Comparison of ENCODE assay signal across 2 cellular contexts in the genomic region with DNA sequence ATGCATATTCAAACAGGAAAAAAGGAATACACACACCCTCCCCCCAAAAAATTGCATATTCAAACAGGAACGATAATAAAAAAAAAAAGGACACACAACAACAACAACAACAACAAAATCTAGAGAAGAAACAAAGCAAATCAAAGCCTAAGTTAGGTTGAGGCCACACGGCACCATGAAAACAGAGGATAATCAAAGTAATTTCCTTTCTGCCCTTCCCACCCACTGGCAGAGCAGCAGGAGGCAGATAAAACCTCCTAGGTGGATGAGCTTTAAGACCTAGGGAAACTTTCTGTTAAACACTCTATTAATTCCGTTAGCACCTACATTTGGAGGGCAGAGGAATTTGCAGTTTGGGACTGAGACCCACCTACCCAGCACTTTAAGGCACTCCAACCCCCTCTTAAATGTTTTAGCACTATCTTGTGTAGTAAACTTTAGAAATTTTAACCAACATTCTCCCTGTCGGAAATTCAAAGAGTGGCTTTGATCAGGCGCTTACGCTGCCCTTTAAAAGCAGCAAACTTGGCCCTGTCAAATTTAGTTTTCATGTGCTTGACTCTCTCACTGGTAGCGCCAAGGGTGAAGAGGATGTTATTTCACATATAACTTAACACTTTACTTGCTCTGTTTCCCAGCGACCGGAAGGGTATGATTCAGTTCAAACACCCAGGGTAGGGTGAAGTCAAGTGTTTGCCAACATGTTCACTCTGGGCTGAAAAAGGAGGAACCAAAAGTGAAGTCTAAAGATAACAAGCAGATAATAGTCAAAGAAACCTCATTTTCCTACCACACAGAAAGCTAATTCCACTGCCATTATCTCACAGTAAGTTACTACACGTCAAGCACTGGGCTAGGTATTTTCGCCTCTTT.
A peak's percentile ranks its signal among the peaks of the same experiment; 100 is the strongest.
TF ChIP-seq lines count a peak whose summit lies in the region.

No MANE protein-coding gene starts in this region.

TF ChIP-seq in HEK293, 187 proteins besides CTCF, POLR2A, EP300 and RAD21 (continued from another document and continues in another):
- TF ChIP-seq, protein P1, sequence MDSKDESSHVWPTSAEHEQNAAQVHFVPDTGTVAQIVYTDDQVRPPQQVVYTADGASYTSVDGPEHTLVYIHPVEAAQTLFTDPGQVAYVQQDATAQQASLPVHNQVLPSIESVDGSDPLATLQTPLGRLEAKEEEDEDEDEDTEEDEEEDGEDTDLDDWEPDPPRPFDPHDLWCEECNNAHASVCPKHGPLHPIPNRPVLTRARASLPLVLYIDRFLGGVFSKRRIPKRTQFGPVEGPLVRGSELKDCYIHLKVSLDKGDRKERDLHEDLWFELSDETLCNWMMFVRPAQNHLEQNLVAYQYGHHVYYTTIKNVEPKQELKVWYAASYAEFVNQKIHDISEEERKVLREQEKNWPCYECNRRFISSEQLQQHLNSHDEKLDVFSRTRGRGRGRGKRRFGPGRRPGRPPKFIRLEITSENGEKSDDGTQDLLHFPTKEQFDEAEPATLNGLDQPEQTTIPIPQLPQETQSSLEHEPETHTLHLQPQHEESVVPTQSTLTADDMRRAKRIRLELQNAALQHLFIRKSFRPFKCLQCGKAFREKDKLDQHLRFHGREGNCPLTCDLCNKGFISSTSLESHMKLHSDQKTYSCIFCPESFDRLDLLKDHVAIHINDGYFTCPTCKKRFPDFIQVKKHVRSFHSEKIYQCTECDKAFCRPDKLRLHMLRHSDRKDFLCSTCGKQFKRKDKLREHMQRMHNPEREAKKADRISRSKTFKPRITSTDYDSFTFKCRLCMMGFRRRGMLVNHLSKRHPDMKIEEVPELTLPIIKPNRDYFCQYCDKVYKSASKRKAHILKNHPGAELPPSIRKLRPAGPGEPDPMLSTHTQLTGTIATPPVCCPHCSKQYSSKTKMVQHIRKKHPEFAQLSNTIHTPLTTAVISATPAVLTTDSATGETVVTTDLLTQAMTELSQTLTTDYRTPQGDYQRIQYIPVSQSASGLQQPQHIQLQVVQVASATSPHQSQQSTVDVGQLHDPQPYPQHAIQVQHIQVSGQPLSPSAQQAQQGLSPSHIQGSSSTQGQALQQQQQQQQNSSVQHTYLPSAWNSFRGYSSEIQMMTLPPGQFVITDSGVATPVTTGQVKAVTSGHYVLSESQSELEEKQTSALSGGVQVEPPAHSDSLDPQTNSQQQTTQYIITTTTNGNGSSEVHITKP (tag by site-specific recombination; IDR thresholded peaks at IDR 0.05), result peak; percentile 93
- TF ChIP-seq, protein P2, sequence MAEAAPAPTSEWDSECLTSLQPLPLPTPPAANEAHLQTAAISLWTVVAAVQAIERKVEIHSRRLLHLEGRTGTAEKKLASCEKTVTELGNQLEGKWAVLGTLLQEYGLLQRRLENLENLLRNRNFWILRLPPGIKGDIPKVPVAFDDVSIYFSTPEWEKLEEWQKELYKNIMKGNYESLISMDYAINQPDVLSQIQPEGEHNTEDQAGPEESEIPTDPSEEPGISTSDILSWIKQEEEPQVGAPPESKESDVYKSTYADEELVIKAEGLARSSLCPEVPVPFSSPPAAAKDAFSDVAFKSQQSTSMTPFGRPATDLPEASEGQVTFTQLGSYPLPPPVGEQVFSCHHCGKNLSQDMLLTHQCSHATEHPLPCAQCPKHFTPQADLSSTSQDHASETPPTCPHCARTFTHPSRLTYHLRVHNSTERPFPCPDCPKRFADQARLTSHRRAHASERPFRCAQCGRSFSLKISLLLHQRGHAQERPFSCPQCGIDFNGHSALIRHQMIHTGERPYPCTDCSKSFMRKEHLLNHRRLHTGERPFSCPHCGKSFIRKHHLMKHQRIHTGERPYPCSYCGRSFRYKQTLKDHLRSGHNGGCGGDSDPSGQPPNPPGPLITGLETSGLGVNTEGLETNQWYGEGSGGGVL (tag by site-specific recombination; IDR thresholded peaks at IDR 0.05), result no peak
- TF ChIP-seq, protein P3, sequence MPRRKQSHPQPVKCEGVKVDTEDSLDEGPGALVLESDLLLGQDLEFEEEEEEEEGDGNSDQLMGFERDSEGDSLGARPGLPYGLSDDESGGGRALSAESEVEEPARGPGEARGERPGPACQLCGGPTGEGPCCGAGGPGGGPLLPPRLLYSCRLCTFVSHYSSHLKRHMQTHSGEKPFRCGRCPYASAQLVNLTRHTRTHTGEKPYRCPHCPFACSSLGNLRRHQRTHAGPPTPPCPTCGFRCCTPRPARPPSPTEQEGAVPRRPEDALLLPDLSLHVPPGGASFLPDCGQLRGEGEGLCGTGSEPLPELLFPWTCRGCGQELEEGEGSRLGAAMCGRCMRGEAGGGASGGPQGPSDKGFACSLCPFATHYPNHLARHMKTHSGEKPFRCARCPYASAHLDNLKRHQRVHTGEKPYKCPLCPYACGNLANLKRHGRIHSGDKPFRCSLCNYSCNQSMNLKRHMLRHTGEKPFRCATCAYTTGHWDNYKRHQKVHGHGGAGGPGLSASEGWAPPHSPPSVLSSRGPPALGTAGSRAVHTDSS (tag by site-specific recombination; IDR thresholded peaks at IDR 0.05), result no peak
- TF ChIP-seq ZNF366 (tag by site-specific recombination; conservative IDR thresholded peaks at IDR 0.05) (no peak), GFI1B (tag by site-specific recombination; IDR thresholded peaks at IDR 0.05) (peak; percentile 92), ZNF510 (tag by site-specific recombination; IDR thresholded peaks at IDR 0.05; ENCODE audit: insufficient replicate concordance) (no peak), ZNF529 (tag by site-specific recombination; IDR thresholded peaks at IDR 0.05; ENCODE audit: insufficient replicate concordance) (no peak), ZNF341 (tag by site-specific recombination; IDR thresholded peaks at IDR 0.05; ENCODE audit: low read depth) (0 out of 2 replicates have a peak, but pooled peaks have one; percentile 25), ZNF311 (tag by site-specific recombination; IDR thresholded peaks at IDR 0.05; ENCODE audit: borderline replicate concordance) (no peak)
- TF ChIP-seq, protein P4, sequence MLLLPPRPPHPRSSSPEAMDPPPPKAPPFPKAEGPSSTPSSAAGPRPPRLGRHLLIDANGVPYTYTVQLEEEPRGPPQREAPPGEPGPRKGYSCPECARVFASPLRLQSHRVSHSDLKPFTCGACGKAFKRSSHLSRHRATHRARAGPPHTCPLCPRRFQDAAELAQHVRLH (tag by site-specific recombination; IDR thresholded peaks at IDR 0.05), result 0 out of 2 replicates have a peak, but pooled peaks have one; percentile 15
- TF ChIP-seq, protein P5, sequence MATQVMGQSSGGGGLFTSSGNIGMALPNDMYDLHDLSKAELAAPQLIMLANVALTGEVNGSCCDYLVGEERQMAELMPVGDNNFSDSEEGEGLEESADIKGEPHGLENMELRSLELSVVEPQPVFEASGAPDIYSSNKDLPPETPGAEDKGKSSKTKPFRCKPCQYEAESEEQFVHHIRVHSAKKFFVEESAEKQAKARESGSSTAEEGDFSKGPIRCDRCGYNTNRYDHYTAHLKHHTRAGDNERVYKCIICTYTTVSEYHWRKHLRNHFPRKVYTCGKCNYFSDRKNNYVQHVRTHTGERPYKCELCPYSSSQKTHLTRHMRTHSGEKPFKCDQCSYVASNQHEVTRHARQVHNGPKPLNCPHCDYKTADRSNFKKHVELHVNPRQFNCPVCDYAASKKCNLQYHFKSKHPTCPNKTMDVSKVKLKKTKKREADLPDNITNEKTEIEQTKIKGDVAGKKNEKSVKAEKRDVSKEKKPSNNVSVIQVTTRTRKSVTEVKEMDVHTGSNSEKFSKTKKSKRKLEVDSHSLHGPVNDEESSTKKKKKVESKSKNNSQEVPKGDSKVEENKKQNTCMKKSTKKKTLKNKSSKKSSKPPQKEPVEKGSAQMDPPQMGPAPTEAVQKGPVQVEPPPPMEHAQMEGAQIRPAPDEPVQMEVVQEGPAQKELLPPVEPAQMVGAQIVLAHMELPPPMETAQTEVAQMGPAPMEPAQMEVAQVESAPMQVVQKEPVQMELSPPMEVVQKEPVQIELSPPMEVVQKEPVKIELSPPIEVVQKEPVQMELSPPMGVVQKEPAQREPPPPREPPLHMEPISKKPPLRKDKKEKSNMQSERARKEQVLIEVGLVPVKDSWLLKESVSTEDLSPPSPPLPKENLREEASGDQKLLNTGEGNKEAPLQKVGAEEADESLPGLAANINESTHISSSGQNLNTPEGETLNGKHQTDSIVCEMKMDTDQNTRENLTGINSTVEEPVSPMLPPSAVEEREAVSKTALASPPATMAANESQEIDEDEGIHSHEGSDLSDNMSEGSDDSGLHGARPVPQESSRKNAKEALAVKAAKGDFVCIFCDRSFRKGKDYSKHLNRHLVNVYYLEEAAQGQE (tag by site-specific recombination; IDR thresholded peaks at IDR 0.05), result no peak

TF ChIP-seq in liver, 16 proteins besides CTCF, POLR2A, EP300 and RAD21 (continued from another document):
- TF ChIP-seq, protein P5 (IDR thresholded peaks at IDR 0.05), result no peak
